9 cellular contexts compared by ENCODE assay signal in genomic region chr17:39626671-39627169, GRCh38. TPM values are rescaled to one million over a fixed set of nuclear protein-coding genes. Genes with fewer than 3 reads are reported as not detected.
DNase-seq lines count a peak whose midpoint lies in the region; ATAC-seq and TF ChIP-seq lines count a peak whose summit lies in the region.
"Had no signal": no experiment of that assay in that cellular context is flagged by ENCODE, and none has a peak within 500 bp of the region (broad histone marks: within the 10 kb centered on the region; RNA-seq: fewer than 3 reads in every experiment).

Gene PPP1R1B (plus strand): TSS chr17:39626952. CDS start chr17:39627393, 441 bp downstream.

- H3K4me3 Mint-ChIP-seq in stimulated activated effector memory CD8-positive, alpha-beta T cell treated with anti-CD3 and anti-CD28 coated beads, Interleukin-12 subunit alpha, Interleukin-12 subunit beta, amount 100 ng/mL, for 72 hours: peak within 1 kb of the TSS; percentile 40

- peaks cover 10% of the 10 kb centered on the region for H3K36me3 Mint-ChIP-seq in stimulated activated effector memory CD8-positive, alpha-beta T cell treated with anti-CD3 and anti-CD28 coated beads, Interleukin-12 subunit alpha, Interleukin-12 subunit beta, amount 100 ng/mL, for 72 hours

- H3K4me1 ChIP-seq in ascending aorta: peaks cover 7 to 13% of the 10 kb centered on the region in 2 donors

- H3K9me3 ChIP-seq in ascending aorta: no peaks in the 10 kb centered on the region

- H3K4me1 Mint-ChIP-seq in stimulated activated effector memory CD8-positive, alpha-beta T cell treated with anti-CD3 and anti-CD28 coated beads, Interleukin-12 subunit alpha, Interleukin-12 subunit beta, amount 100 ng/mL, for 72 hours: peaks cover 29% of the 10 kb centered on the region

- H3K27me3 ChIP-seq in ascending aorta: peaks cover 13% of the 10 kb centered on the region

- H3K4me3 ChIP-seq in ascending aorta: peak within 1 kb of the TSS; percentile 22 to 38

- no peak for TF ChIP-seq CTCF in ascending aorta (IDR thresholded peaks at IDR 0.05)

- no peak within 1 kb of the TSS for H3K27ac Mint-ChIP-seq in stimulated activated effector memory CD8-positive, alpha-beta T cell treated with anti-CD3 and anti-CD28 coated beads, Interleukin-12 subunit alpha, Interleukin-12 subunit beta, amount 100 ng/mL, for 72 hours

- DNase-seq in NCI-H1436 (lab: John Stamatoyannopoulos, UW) (peak; percentile 34), NCI-H1436 treated with DMSO at 0.1 percent for 48 hours (lab: John Stamatoyannopoulos, UW) (no peak), ascending aorta (ENCODE audit: low spot score in 2 of 2) (no peak), left colon (peak in 1 of 2 donors; percentile 61), ACHN (no peak)
- DNase-seq in stimulated activated effector memory CD8-positive, alpha-beta T cell treated with anti-CD3 and anti-CD28 coated beads, Interleukin-12 subunit alpha, Interleukin-12 subunit beta, amount 100 ng/mL, for 72 hours (ENCODE audit: low spot score in 2 of 2): no peak
- no peak for DNase-seq in stimulated activated CD8-positive, alpha-beta memory T cell treated with anti-CD3 and anti-CD28 coated beads, Interleukin-4, amount 100 ng/mL, for 48 hours

- H3K27ac ChIP-seq in ascending aorta: no peak within 1 kb of the TSS

- in situ Hi-C loops in ACHN (cut with HindIII; ENCODE audit: low pct_ligation_motif_present, low pct_unique_long_range_greater_than_20kb, low sequenced_read_pairs): no loop called here

- no peaks in the 10 kb centered on the region for H3K9me3 Mint-ChIP-seq in stimulated activated effector memory CD8-positive, alpha-beta T cell treated with anti-CD3 and anti-CD28 coated beads, Interleukin-12 subunit alpha, Interleukin-12 subunit beta, amount 100 ng/mL, for 72 hours

- H3K36me3 ChIP-seq in ascending aorta: no peaks in the 10 kb centered on the region

- intact Hi-C loops in ascending aorta (cut with DNase I) (no loop called here), left colon (cut with DNase I, micrococcal nuclease) (no loop called here)

- ATAC-seq in left colon: peak; percentile 11
- ATAC-seq in stimulated activated effector memory CD8-positive, alpha-beta T cell treated with anti-CD3 and anti-CD28 coated beads, Interleukin-12 subunit alpha, Interleukin-12 subunit beta, amount 100 ng/mL, for 72 hours: no peak
- ATAC-seq in GM21528 (IDR thresholded peaks at IDR 0.05; ENCODE audit: low FRiP score, unreplicated experiment): no peak

RNA-seq across cellular contexts. Expression of gene PPP1R1B, which starts in this region (rescaled TPM):
- total RNA-seq in ascending aorta: 2.4 TPM
- 100 to 1,000 TPM; 259 to 404 TPM for total RNA-seq in left colon
- total RNA-seq: HT1080 had no signal

Comparison
In these comparisons a context has a peak if more than half of its experiments do, and no peak if none do; other contexts are left out.
1. RNA of gene PPP1R1B (total RNA-seq): 259 to 404 TPM in left colon; 2.4 TPM in ascending aorta (single experiment); every median in the first group is over 10 times any median in the second.